In the genomic region with DNA sequence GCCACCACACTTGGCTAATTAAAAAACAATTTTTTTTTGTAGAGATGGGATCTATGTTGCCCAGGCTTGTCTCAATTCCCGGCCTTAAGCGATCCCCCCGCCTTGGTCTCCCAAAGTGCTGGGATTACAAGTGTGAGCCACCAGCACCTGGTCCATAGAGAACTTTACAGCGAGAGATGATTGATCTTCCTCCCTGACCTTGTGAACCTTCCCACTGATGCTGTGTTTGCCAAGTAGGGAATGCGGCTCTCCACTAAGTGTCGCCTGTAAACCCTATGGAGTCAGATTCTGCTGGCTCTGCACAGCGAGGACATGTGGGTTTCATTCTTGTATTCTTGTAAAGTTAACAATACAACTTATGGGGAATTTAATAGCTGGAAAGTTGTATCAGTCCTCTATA, we compare ENCODE assay signal across 23 cellular contexts.
"Had no signal": no experiment of that assay in that cellular context is flagged by ENCODE, and none has a peak within 500 bp of the region (broad histone marks: within the 10 kb centered on the region; RNA-seq: fewer than 3 reads in every experiment).

No MANE protein-coding gene starts in this region.

- H3K36me3 ChIP-seq: gastroesophageal sphincter, heart left ventricle, thyroid gland had no signal

- H3K27ac ChIP-seq: gastroesophageal sphincter, heart left ventricle, thyroid gland had no signal

- ATAC-seq: activated CD8-positive, alpha-beta memory T cell treated with anti-CD3 and anti-CD28 coated beads, Interleukin-2, amount 10 ng/mL, durations not matched to agents 7 days and 5 days; heart left ventricle; left ventricle myocardium superior; mucosa of descending colon; naive thymus-derived CD8-positive, alpha-beta T cell had no signal

- H3K27ac Mint-ChIP-seq: activated CD4-positive, alpha-beta memory T cell treated with anti-CD3 and anti-CD28 coated beads, Interleukin-2, amount 10 ng/mL, durations not matched to agents 7 days and 5 days; activated CD8-positive, alpha-beta memory T cell treated with anti-CD3 and anti-CD28 coated beads, Interleukin-2, amount 10 ng/mL, durations not matched to agents 7 days and 5 days; activated naive CD8-positive, alpha-beta T cell treated with anti-CD3 and anti-CD28 coated beads for 36 hours had no signal

- H3K9me3 ChIP-seq: gastroesophageal sphincter, heart left ventricle, mucosa of descending colon, thyroid gland had no signal

- DNase-seq: activated CD4-positive, alpha-beta memory T cell treated with anti-CD3 and anti-CD28 coated beads, Interleukin-2, amount 10 ng/mL, durations not matched to agents 7 days and 5 days; activated CD4-positive, alpha-beta T cell treated with anti-CD3 and anti-CD28 coated beads for 48 hours; activated CD4-positive, CD25-positive, alpha-beta regulatory T cell; activated CD8-positive, alpha-beta memory T cell treated with anti-CD3 and anti-CD28 coated beads, Interleukin-2, amount 10 ng/mL, durations not matched to agents 7 days and 5 days; activated naive CD4-positive, alpha-beta T cell; activated naive CD8-positive, alpha-beta T cell treated with anti-CD3 and anti-CD28 coated beads for 36 hours; amniotic stem cell; erythroblast; heart left ventricle; kidney; left ventricle myocardium superior; mucosa of descending colon; naive thymus-derived CD8-positive, alpha-beta T cell; posterior cingulate gyrus; retina; stimulated activated CD4-positive, alpha-beta T cell treated with anti-CD3 and anti-CD28 coated beads, Interleukin-12 subunit alpha, Interleukin-12 subunit beta, amount 100 ng/mL, for 4 hours; stimulated activated CD4-positive, alpha-beta T cell treated with anti-CD3 and anti-CD28 coated beads, Interleukin-1b, Interleukin-23, amount 100 ng/mL, for 48 hours; stimulated activated CD8-positive, alpha-beta memory T cell treated with anti-CD3 and anti-CD28 coated beads, Interleukin-4, amount 100 ng/mL, for 48 hours; stimulated activated naive CD4-positive, alpha-beta T cell treated with Interleukin-2 at 50 U/mL for 16 hours; SW 1271; T-helper 2 cell; thyroid gland had no signal

- H3K9me3 Mint-ChIP-seq: activated CD4-positive, alpha-beta memory T cell treated with anti-CD3 and anti-CD28 coated beads, Interleukin-2, amount 10 ng/mL, durations not matched to agents 7 days and 5 days; activated naive CD8-positive, alpha-beta T cell treated with anti-CD3 and anti-CD28 coated beads for 36 hours; naive thymus-derived CD8-positive, alpha-beta T cell had no signal

- H3K27me3 ChIP-seq: gastroesophageal sphincter, heart left ventricle, thyroid gland had no signal

- H3K36me3 Mint-ChIP-seq: activated CD8-positive, alpha-beta memory T cell treated with anti-CD3 and anti-CD28 coated beads, Interleukin-2, amount 10 ng/mL, durations not matched to agents 7 days and 5 days; activated naive CD8-positive, alpha-beta T cell treated with anti-CD3 and anti-CD28 coated beads for 36 hours; naive thymus-derived CD8-positive, alpha-beta T cell had no signal

- H3K4me3 Mint-ChIP-seq: activated CD4-positive, alpha-beta memory T cell treated with anti-CD3 and anti-CD28 coated beads, Interleukin-2, amount 10 ng/mL, durations not matched to agents 7 days and 5 days; activated CD8-positive, alpha-beta memory T cell treated with anti-CD3 and anti-CD28 coated beads, Interleukin-2, amount 10 ng/mL, durations not matched to agents 7 days and 5 days; activated naive CD8-positive, alpha-beta T cell treated with anti-CD3 and anti-CD28 coated beads for 36 hours had no signal

- H3K27me3 Mint-ChIP-seq: activated CD4-positive, alpha-beta memory T cell treated with anti-CD3 and anti-CD28 coated beads, Interleukin-2, amount 10 ng/mL, durations not matched to agents 7 days and 5 days; activated naive CD8-positive, alpha-beta T cell treated with anti-CD3 and anti-CD28 coated beads for 36 hours; naive thymus-derived CD8-positive, alpha-beta T cell had no signal

- H3K4me1 ChIP-seq: gastroesophageal sphincter, thyroid gland had no signal

- H3K4me3 ChIP-seq: gastroesophageal sphincter, heart left ventricle, mucosa of descending colon, thyroid gland had no signal
